1 cellular context compared by ENCODE assay signal in genomic region chr3:15783361-15783969, GRCh38.
TF ChIP-seq lines count a peak whose summit lies in the region.

No MANE protein-coding gene starts in this region.

TF ChIP-seq in K562, 482 proteins besides CTCF, POLR2A, EP300 and RAD21 (continued from another document and continues in another):
- TF ChIP-seq AFF1 (IDR thresholded peaks at IDR 0.05; ENCODE audit: low read depth in 1 of 2, partially characterized antibody in 2 of 2) (no peak), NCOA2 (IDR thresholded peaks at IDR 0.05; ENCODE audit: partially characterized antibody in 2 of 2) (no peak), TAF1 (IDR thresholded peaks at IDR 0.05; ENCODE audit: control insufficient read depth, extremely low read depth, insufficient read depth, low read length, severe bottlenecking) (no peak), MCM2 (IDR thresholded peaks at IDR 0.05; ENCODE audit: low read depth) (no peak), FOSL1 (tag; conservative IDR thresholded peaks at IDR 0.05) (peak; percentile 87), ZZZ3 (IDR thresholded peaks at IDR 0.05) (no peak), ZNF449 (CRISPR knock-in tag; IDR thresholded peaks at IDR 0.05) (no peak), ADNP (tag; IDR thresholded peaks at IDR 0.05) (peak; percentile 30; the same call in 1 of the 2 replicates), FOXJ2 (tag; IDR thresholded peaks at IDR 0.05) (no peak), PCBP1 (IDR thresholded peaks at IDR 0.05; ENCODE audit: low read depth, low read length, poor library complexity, severe bottlenecking) (no peak), ATF3 (IDR thresholded peaks at IDR 0.05) (peak; percentile 56), ATF3 (CRISPR knock-in tag; conservative IDR thresholded peaks at IDR 0.05) (no peak), POLR2G (IDR thresholded peaks at IDR 0.05; ENCODE audit: low read depth, low read length) (no peak), KDM5B (IDR thresholded peaks at IDR 0.05; ENCODE audit: insufficient replicate concordance, low read depth, low read length) (no peak), GTF2B (IDR thresholded peaks at IDR 0.05; ENCODE audit: extremely low read depth, insufficient read length) (no peak), ZNF41 (CRISPR knock-in tag; conservative IDR thresholded peaks at IDR 0.05) (no peak), SREBF2 (CRISPR knock-in tag; IDR thresholded peaks at IDR 0.05) (no peak), ZNF133 (CRISPR knock-in tag; IDR thresholded peaks at IDR 0.05) (no peak), IRF2 (CRISPR knock-in tag; IDR thresholded peaks at IDR 0.05) (no peak), ZNF57 (CRISPR knock-in tag; IDR thresholded peaks at IDR 0.05) (no peak), RNF2 (IDR thresholded peaks at IDR 0.05) (no peak), EP400 (IDR thresholded peaks at IDR 0.05) (no peak), ZNF639 (CRISPR knock-in tag; conservative IDR thresholded peaks at IDR 0.05 in 1 of 2, IDR thresholded peaks at IDR 0.05 in 1 of 2) (no peak), CTBP1 (IDR thresholded peaks at IDR 0.05; ENCODE audit: borderline replicate concordance) (no peak), ZNF384 (IDR thresholded peaks at IDR 0.05; ENCODE audit: low read depth, low read length) (no peak), SRSF1 (IDR thresholded peaks at IDR 0.05; ENCODE audit: low read depth, low read length) (no peak), TCF7L2 (IDR thresholded peaks at IDR 0.05; ENCODE audit: low read depth, low read length) (no peak), XRCC4 (IDR thresholded peaks at IDR 0.05; ENCODE audit: extremely low read depth, insufficient read depth, insufficient read length) (no peak), PHF20 (IDR thresholded peaks at IDR 0.05; ENCODE audit: partially characterized antibody) (no peak), GABPB1 (CRISPR knock-in tag; IDR thresholded peaks at IDR 0.05) (no peak), DPF2 (IDR thresholded peaks at IDR 0.05) (peak; percentile 66), TEAD4 (IDR thresholded peaks at IDR 0.05; ENCODE audit: low read length) (no peak), TEAD4 (CRISPR knock-in tag; IDR thresholded peaks at IDR 0.05; ENCODE audit: borderline replicate concordance) (no peak), TSC22D4 (tag; IDR thresholded peaks at IDR 0.05) (no peak), SUPT5H (IDR thresholded peaks at IDR 0.05) (no peak), BRD4 (IDR thresholded peaks at IDR 0.05) (no peak), ZNF282 (CRISPR knock-in tag; IDR thresholded peaks at IDR 0.05) (no peak), HNRNPK (IDR thresholded peaks at IDR 0.05; ENCODE audit: low read depth, low read length, poor library complexity, severe bottlenecking) (no peak), LCOR (CRISPR knock-in tag; IDR thresholded peaks at IDR 0.05) (no peak), MTA2 (IDR thresholded peaks at IDR 0.05; ENCODE audit: low read depth) (no peak), ZNF347 (CRISPR knock-in tag; IDR thresholded peaks at IDR 0.05; ENCODE audit: low read depth) (no peak), POLR3A (IDR thresholded peaks at IDR 0.05; ENCODE audit: borderline replicate concordance, extremely low read depth, insufficient read depth, insufficient read length) (no peak), ZSCAN32 (CRISPR knock-in tag; IDR thresholded peaks at IDR 0.05) (no peak), NR2C1 (IDR thresholded peaks at IDR 0.05) (no peak), NR2C1 (tag; IDR thresholded peaks at IDR 0.05) (no peak), SMARCC2 (IDR thresholded peaks at IDR 0.05; ENCODE audit: low read depth) (peak; percentile 60), SMARCE1 (IDR thresholded peaks at IDR 0.05) (peak; percentile 89), KLF10 (CRISPR knock-in tag; IDR thresholded peaks at IDR 0.05) (no peak)
- TF ChIP-seq, protein P1, sequence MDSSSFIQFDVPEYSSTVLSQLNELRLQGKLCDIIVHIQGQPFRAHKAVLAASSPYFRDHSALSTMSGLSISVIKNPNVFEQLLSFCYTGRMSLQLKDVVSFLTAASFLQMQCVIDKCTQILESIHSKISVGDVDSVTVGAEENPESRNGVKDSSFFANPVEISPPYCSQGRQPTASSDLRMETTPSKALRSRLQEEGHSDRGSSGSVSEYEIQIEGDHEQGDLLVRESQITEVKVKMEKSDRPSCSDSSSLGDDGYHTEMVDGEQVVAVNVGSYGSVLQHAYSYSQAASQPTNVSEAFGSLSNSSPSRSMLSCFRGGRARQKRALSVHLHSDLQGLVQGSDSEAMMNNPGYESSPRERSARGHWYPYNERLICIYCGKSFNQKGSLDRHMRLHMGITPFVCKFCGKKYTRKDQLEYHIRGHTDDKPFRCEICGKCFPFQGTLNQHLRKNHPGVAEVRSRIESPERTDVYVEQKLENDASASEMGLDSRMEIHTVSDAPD (CRISPR knock-in tag; IDR thresholded peaks at IDR 0.05), result no peak
- TF ChIP-seq, protein P2, sequence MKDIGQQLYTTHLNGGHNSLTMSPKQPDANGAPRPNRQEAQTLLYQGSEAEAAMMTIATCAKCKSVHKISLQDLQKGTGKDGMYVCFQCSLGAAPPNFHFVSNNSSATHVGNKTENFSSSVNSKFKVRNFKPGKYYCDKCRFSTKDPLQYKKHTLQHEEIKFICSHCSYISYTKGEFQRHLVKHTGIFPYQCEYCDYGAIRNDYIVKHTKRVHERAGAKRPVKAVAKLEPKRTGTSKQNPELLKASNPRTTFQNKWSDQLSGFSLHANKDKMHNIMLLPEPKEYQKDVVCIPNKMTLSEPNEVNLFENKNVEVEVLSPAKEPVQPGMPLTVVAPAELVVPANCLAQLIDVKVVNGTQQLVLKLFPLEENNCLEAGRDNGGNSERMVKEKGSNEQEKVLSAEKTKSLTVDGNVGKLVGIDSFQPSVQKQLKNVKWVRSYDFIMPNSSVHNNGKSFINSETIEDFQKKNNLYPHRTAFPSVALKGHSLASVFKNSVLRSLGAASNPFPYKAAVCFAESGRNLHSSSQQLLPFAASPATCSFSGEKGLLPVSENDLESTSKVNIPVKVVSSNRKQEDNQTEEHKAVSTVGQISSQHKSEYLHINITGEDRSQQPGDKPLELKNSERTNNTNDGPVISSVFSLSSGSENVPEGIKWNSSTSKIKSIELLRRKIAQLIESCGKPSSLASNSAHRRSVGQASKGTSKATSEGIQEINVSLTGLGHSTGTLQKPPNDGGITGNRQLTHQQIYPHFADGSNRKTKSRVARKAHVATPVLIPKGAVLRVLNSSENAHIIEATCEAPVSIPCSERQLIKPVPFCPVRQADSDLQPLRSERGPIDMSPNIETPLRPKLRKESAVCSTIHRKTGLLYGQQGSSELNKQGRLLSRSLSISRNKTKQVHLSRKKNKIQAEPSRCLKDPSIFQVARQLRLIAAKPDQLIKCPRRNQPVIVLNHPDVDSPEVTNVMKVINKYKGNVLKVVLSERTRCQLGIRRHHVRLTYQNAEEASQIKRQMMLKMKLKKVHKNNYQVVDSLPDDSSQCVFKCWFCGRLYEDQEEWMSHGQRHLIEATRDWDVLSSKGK (CRISPR knock-in tag; IDR thresholded peaks at IDR 0.05), result no peak
- TF ChIP-seq, protein P3, sequence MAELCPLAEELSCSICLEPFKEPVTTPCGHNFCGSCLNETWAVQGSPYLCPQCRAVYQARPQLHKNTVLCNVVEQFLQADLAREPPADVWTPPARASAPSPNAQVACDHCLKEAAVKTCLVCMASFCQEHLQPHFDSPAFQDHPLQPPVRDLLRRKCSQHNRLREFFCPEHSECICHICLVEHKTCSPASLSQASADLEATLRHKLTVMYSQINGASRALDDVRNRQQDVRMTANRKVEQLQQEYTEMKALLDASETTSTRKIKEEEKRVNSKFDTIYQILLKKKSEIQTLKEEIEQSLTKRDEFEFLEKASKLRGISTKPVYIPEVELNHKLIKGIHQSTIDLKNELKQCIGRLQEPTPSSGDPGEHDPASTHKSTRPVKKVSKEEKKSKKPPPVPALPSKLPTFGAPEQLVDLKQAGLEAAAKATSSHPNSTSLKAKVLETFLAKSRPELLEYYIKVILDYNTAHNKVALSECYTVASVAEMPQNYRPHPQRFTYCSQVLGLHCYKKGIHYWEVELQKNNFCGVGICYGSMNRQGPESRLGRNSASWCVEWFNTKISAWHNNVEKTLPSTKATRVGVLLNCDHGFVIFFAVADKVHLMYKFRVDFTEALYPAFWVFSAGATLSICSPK (IDR thresholded peaks at IDR 0.05; ENCODE audit: borderline replicate concordance), result no peak
- TF ChIP-seq, protein P4, sequence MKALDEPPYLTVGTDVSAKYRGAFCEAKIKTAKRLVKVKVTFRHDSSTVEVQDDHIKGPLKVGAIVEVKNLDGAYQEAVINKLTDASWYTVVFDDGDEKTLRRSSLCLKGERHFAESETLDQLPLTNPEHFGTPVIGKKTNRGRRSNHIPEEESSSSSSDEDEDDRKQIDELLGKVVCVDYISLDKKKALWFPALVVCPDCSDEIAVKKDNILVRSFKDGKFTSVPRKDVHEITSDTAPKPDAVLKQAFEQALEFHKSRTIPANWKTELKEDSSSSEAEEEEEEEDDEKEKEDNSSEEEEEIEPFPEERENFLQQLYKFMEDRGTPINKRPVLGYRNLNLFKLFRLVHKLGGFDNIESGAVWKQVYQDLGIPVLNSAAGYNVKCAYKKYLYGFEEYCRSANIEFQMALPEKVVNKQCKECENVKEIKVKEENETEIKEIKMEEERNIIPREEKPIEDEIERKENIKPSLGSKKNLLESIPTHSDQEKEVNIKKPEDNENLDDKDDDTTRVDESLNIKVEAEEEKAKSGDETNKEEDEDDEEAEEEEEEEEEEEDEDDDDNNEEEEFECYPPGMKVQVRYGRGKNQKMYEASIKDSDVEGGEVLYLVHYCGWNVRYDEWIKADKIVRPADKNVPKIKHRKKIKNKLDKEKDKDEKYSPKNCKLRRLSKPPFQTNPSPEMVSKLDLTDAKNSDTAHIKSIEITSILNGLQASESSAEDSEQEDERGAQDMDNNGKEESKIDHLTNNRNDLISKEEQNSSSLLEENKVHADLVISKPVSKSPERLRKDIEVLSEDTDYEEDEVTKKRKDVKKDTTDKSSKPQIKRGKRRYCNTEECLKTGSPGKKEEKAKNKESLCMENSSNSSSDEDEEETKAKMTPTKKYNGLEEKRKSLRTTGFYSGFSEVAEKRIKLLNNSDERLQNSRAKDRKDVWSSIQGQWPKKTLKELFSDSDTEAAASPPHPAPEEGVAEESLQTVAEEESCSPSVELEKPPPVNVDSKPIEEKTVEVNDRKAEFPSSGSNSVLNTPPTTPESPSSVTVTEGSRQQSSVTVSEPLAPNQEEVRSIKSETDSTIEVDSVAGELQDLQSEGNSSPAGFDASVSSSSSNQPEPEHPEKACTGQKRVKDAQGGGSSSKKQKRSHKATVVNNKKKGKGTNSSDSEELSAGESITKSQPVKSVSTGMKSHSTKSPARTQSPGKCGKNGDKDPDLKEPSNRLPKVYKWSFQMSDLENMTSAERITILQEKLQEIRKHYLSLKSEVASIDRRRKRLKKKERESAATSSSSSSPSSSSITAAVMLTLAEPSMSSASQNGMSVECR (CRISPR knock-in tag; IDR thresholded peaks at IDR 0.05), result no peak
